8 cellular contexts compared by ENCODE assay signal in the genomic region with DNA sequence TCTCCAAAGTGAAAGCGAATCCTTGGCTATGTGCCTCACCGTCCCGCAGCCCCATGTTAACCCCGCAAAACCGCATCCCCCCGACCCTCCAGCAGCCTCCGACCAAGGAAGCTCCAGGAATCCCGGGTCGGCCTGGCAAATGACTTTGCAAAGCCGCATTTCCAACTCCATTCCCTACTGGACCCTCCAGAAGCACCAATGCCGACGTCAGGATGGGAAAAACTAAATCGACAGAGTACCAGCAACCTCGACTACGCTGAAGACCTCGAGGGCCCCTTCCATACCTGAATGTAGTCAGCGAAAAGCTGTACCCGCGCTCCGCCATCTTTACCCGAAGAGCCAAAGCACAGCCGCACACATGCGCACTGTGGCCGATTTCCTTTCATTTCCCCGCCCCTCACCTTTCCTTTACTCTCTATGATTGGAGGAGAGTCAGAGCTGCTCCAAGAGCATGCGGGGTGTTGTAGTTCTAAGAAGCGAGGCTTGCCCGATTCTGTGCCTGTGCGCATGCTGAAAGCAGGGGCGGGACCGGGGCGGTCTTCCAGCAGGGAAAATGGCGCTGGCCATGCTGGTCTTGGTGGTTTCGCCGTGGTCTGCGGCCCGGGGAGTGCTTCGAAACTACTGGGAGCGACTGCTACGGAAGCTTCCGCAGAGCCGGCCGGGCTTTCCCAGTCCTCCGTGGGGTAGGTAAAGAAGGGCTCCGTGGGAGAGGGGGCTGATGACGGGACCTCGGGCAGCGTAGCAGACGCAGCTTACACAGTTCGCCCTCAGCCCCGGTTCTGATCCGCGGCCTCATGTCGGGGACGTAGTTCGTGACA. TPM values are rescaled to one million over a fixed set of nuclear protein-coding genes. Genes with fewer than 3 reads are reported as not detected.
DNase-seq lines count a peak whose midpoint lies in the region; ATAC-seq and TF ChIP-seq lines count a peak whose summit lies in the region.

MRPL32 (plus strand) TSS at position 543 of the 818 bp plus-strand sequence; CDS start at position 554, 11 bp downstream.
PSMA2 (minus strand) TSS at position 341 of the 818 bp plus-strand sequence; CDS start at position 325, 16 bp downstream.

- peak; percentile 90 to 91 for DNase-seq in NCI-H187 (lab: John Stamatoyannopoulos, UW)
- DNase-seq in T-helper 2 cell, result peak; percentile 83 to 97 (median 92)
- DNase-seq in left ventricle myocardium superior, result peak; percentile 95
- DNase-seq in prostate gland (ENCODE audit: low spot score), result peak; percentile 95

- peak; percentile 82 for TF ChIP-seq POLR2A in prostate gland (IDR thresholded peaks at IDR 0.05)

- under 1% methylated on average over 54 of the region's 56 CpGs for WGBS in prostate gland
- under 1% methylated on average over 56 of the region's 56 CpGs for WGBS in urinary bladder

- H3K4me1 ChIP-seq in prostate gland (replicated peaks) (peaks cover 7% of the 10 kb centered on the region), urinary bladder (ENCODE audit: insufficient read depth) (peaks cover 2% of the 10 kb centered on the region)

- no peaks in the 10 kb centered on the region for H3K27me3 ChIP-seq in prostate gland (replicated peaks; ENCODE audit: insufficient read depth)

- TF ChIP-seq CTCF in prostate gland (IDR thresholded peaks at IDR 0.05), result no peak

- intact Hi-C loops in left ventricle myocardium superior (cut with micrococcal nuclease) (loop anchor here (10.0 kb wide), 1 partner anchor 793 kb away; the partner anchor contains the start of gene COA1), prostate gland (cut with DNase I) (no loop called here)

- ATAC-seq in GM18498 (IDR thresholded peaks at IDR 0.05; ENCODE audit: unreplicated experiment), result peak; percentile 98
- ATAC-seq in HG02938 (IDR thresholded peaks at IDR 0.05; ENCODE audit: unreplicated experiment), result peak; percentile 100
- peak; percentile 100 for ATAC-seq in left ventricle myocardium superior

- no peaks in the 10 kb centered on the region for H3K9me3 ChIP-seq in prostate gland

- no peaks in the 10 kb centered on the region for H3K36me3 ChIP-seq in prostate gland
- H3K36me3 ChIP-seq in urinary bladder (ENCODE audit: insufficient read depth), result no peaks in the 10 kb centered on the region

- H3K27ac ChIP-seq in angular gyrus (ENCODE audit: low read depth, low read length) (peak within 1 kb of the TSS; percentile 56), prostate gland (peak within 1 kb of the TSS; percentile 81 to 82), urinary bladder (ENCODE audit: low read depth) (peak within 1 kb of the TSS; percentile 68)

- peak within 1 kb of the TSS; percentile 76 to 82 for H3K4me3 ChIP-seq in prostate gland
- H3K4me3 ChIP-seq in urinary bladder (ENCODE audit: low read depth, low read length), result peak within 1 kb of the TSS; percentile 72

RNA-seq across cellular contexts. Expression of gene MRPL32, which starts in this region (rescaled TPM):
- 68.7 TPM for total RNA-seq in left ventricle myocardium superior
- total RNA-seq in prostate gland, result 10 to 100 TPM; 48.3 to 65.7 TPM
- 56.1 TPM for total RNA-seq in urinary bladder
- 48.4 TPM for polyA plus RNA-seq in urinary bladder

RNA-seq across cellular contexts. Expression of gene PSMA2, which starts in this region (rescaled TPM):
- total RNA-seq in left ventricle myocardium superior, result 90.1 TPM
- 10 to 100 TPM; 56.2 to 79.1 TPM for total RNA-seq in prostate gland
- 64.4 TPM for total RNA-seq in urinary bladder
- 90.6 TPM for polyA plus RNA-seq in urinary bladder

Comparison
In these comparisons a context has a peak if more than half of its experiments do, and no peak if none do; other contexts are left out.
1. Peak in every context shown above with its lines: DNase-seq, ATAC-seq, H3K4me3 ChIP-seq and H3K27ac ChIP-seq.